ENCODE assay signal across 15 cellular contexts in genomic region chr6:186221-186965, GRCh38.
A peak's percentile ranks its signal among the peaks of the same experiment; 100 is the strongest.
DNase-seq lines count a peak whose midpoint lies in the region; ATAC-seq and TF ChIP-seq lines count a peak whose summit lies in the region.
"Had no signal": no experiment of that assay in that cellular context is flagged by ENCODE, and none has a peak within 500 bp of the region (broad histone marks: within the 10 kb centered on the region; RNA-seq: fewer than 3 reads in every experiment).

No MANE protein-coding gene starts in this region.

- 68% methylated on average over 8 of the region's 14 CpGs; no CpG with 5 or more reads in 1 of the 2 experiments for WGBS in IMR-90 (ENCODE audit: extremely low coverage in 2 of 2, insufficient read length in 1 of 2), 2 experiments
- WGBS in lung, 2 donors = 70 to 77% methylated on average over 14 of the region's 14 CpGs
- WGBS in mammary epithelial cell (ENCODE audit: low coverage, missing lambda C conversion rate) = 51% methylated on average over 13 of the region's 14 CpGs

- in situ Hi-C loops in IMR-90 (cut with MboI; ENCODE audit: low sequenced_read_pairs) = no loop called here
- in situ Hi-C loops in mammary epithelial cell (cut with MboI; ENCODE audit: low sequenced_read_pairs in 2 of 2) = no loop called here

- H3K4me1 ChIP-seq in IMR-90 (ENCODE audit: control insufficient read depth, insufficient read depth, low read length) (peaks cover 3% of the 10 kb centered on the region; the same call in 1 of the 2 replicates), lung (ENCODE audit: control insufficient read depth in 2 of 2, insufficient read depth in 2 of 2, low read length in 2 of 2) (no peaks in the 10 kb centered on the region), mammary epithelial cell (ENCODE audit: insufficient read depth, low read length) (no peaks in the 10 kb centered on the region)

- H3K27ac ChIP-seq in IMR-90 (ENCODE audit: insufficient read depth, low read length) (no peak overlapping the region), lung (ENCODE audit: low read depth in 1 of 2, low read length in 1 of 2) (peak overlapping the region in 1 of 2 donors; percentile 29), mammary epithelial cell (ENCODE audit: insufficient read depth, low read depth, low read length) (no peak overlapping the region)
- H3K27ac ChIP-seq: SK-N-MC had no signal

- TF ChIP-seq CTCF in IMR-90 (conservative IDR thresholded peaks at IDR 0.05; ENCODE audit: low read depth, low read length) (no peak), lung (IDR thresholded peaks at IDR 0.05; ENCODE audit: control extremely low read depth, extremely low read depth) (no peak), type B pancreatic cell (conservative IDR thresholded peaks at IDR 0.05) (no peak), mammary epithelial cell (conservative IDR thresholded peaks at IDR 0.05 in 1 of 2, IDR thresholded peaks at IDR 0.05 in 1 of 2; ENCODE audit: extremely low read depth in 1 of 2, insufficient read depth in 1 of 2, low read depth in 1 of 2, low read length in 2 of 2) (no peak)

- H2AFZ ChIP-seq in IMR-90 (replicated peaks; ENCODE audit: low read length, poor library complexity) = peak overlapping the region; percentile 61
- H2AFZ ChIP-seq in mammary epithelial cell (ENCODE audit: low read depth, low read length) = no peak overlapping the region

- no peaks in the 10 kb centered on the region for H3K9me3 Mint-ChIP-seq in type B pancreatic cell
- H3K9me3 Mint-ChIP-seq: activated CD4-positive, alpha-beta memory T cell treated with anti-CD3 and anti-CD28 coated beads for 36 hours; CD8-positive, alpha-beta T cell had no signal

- no peak overlapping the region for H3K23ac ChIP-seq in IMR-90 (ENCODE audit: low read depth, low read length)

- intact Hi-C loops in IMR-90 (cut with micrococcal nuclease) (loop anchor here (5.0 kb wide), 5 partner anchors 371 to 1251 kb away; no protein-coding TSS in a partner anchor), mammary epithelial cell (cut with micrococcal nuclease) (loop anchor here (5.0 kb wide), 3 partner anchors 221 to 1196 kb away; no protein-coding TSS in a partner anchor)

- peak overlapping the region; percentile 5 for H3K27ac Mint-ChIP-seq in type B pancreatic cell
- H3K27ac Mint-ChIP-seq: activated CD4-positive, alpha-beta memory T cell treated with anti-CD3 and anti-CD28 coated beads for 36 hours; CD8-positive, alpha-beta T cell had no signal

- no peak overlapping the region for H3K4me3 Mint-ChIP-seq in type B pancreatic cell
- H3K4me3 Mint-ChIP-seq: activated CD4-positive, alpha-beta memory T cell treated with anti-CD3 and anti-CD28 coated beads for 36 hours; CD8-positive, alpha-beta T cell had no signal

- dilution Hi-C loops in IMR-90 (cut with HindIII; ENCODE audit: low sequenced_read_pairs, unreplicated experiment) (no loop called here), mammary epithelial cell (cut with HindIII; ENCODE audit: low sequenced_read_pairs) (no loop called here)

- H3K36me3 ChIP-seq in IMR-90 (ENCODE audit: control insufficient read depth, insufficient read depth, low read length) (no peaks in the 10 kb centered on the region), lung (ENCODE audit: control insufficient read depth in 2 of 2, insufficient read depth in 2 of 2, low read length in 2 of 2) (no peaks in the 10 kb centered on the region), mammary epithelial cell (ENCODE audit: insufficient read depth, low read length) (no peaks in the 10 kb centered on the region)

- H4K20me1 ChIP-seq in IMR-90 (ENCODE audit: insufficient read depth, low read length) (no peaks in the 10 kb centered on the region), mammary epithelial cell (ENCODE audit: insufficient read depth, low read length) (no peaks in the 10 kb centered on the region)

- POLR2A ChIA-PET in IMR-90 (lab: Charles Lee; ENCODE audit: unreplicated experiment) = no interaction called here

- H3K9me3 ChIP-seq in IMR-90 (ENCODE audit: control insufficient read depth, insufficient read depth, low read length) (no peaks in the 10 kb centered on the region), lung (ENCODE audit: control insufficient read depth in 2 of 2, insufficient read depth in 1 of 2, low read length in 1 of 2) (no peaks in the 10 kb centered on the region), mammary epithelial cell (replicated peaks; ENCODE audit: insufficient read depth, low read length) (peaks cover under 1% of the 10 kb centered on the region)

- H3K27me3 ChIP-seq in IMR-90 (ENCODE audit: control insufficient read depth, insufficient read depth, low read length) = peaks cover 10% of the 10 kb centered on the region; the same call in 1 of the 2 replicates
- no peaks in the 10 kb centered on the region for H3K27me3 ChIP-seq in lung (ENCODE audit: control insufficient read depth, insufficient read depth)
- H3K27me3 ChIP-seq in mammary epithelial cell (ENCODE audit: insufficient read depth, low read length) = no peaks in the 10 kb centered on the region

- no peak overlapping the region for H3K56ac ChIP-seq in IMR-90 (ENCODE audit: extremely low read depth, insufficient read depth, low read length)

- H2BK15ac ChIP-seq in IMR-90 (ENCODE audit: low read depth, low read length) = no peak overlapping the region

- no peaks in the 10 kb centered on the region for H3K27me3 Mint-ChIP-seq in type B pancreatic cell

- no peak overlapping the region for H4K5ac ChIP-seq in IMR-90 (ENCODE audit: low read depth, low read length)

- CTCF ChIA-PET in IMR-90 (lab: Yijun Ruan, JAX) (no interaction called here), mammary epithelial cell (lab: Charles Lee; ENCODE audit: low non-redundant PET) (no interaction called here)

- H3K9me1 ChIP-seq in IMR-90 (ENCODE audit: insufficient read depth, low read length) = no peaks in the 10 kb centered on the region

- TF ChIP-seq POLR2A in IMR-90 (IDR thresholded peaks at IDR 0.05; ENCODE audit: low read depth, low read length) = no peak

- H3K4me3 ChIP-seq in IMR-90 (ENCODE audit: insufficient read depth, low read depth, low read length) (no peak overlapping the region), lung (no peak overlapping the region), mammary epithelial cell (replicated peaks in 1 of 3; ENCODE audit: insufficient read depth in 1 of 3, low read depth in 2 of 3, low read length in 3 of 3) (no peak overlapping the region)
- H3K4me3 ChIP-seq: SK-N-MC had no signal

- H2BK120ac ChIP-seq in IMR-90 (ENCODE audit: low read depth, low read length) = no peak overlapping the region

- DNase-seq in IMR-90 (peak; percentile 39), amniotic epithelial cell (ENCODE audit: low read depth) (peak; percentile 39), lung (ENCODE audit: low spot score) (no peak), type B pancreatic cell (ENCODE audit: extremely low spot score, unreplicated experiment) (no peak), mammary epithelial cell (no peak), HUDEP-2 (lab: John Stamatoyannopoulos, UW; ENCODE audit: unreplicated experiment in 76 of 76) (no peak), SW480 (ENCODE audit: low spot score) (no peak)
- DNase-seq: activated CD4-positive, alpha-beta memory T cell treated with anti-CD3 and anti-CD28 coated beads for 36 hours; amniotic stem cell; cortex of kidney; NCI-H1436 treated with DMSO at 0.1 percent for 48 hours; NCI-H446; stimulated activated naive CD4-positive, alpha-beta T cell treated with Interleukin-2 at 50 U/mL for 16 hours had no signal

- no peak overlapping the region for H3K18ac ChIP-seq in IMR-90 (ENCODE audit: low read depth, low read length)

- BruUV-seq in IMR-90 (replicated peaks; lab: Mats Ljungman, UMichigan) (no TSS peak), mammary epithelial cell (replicated peaks; lab: Mats Ljungman, UMichigan) (no TSS peak)

- H2AK9ac ChIP-seq in IMR-90 (replicated peaks; ENCODE audit: low read depth, low read length, poor library complexity) = no peak overlapping the region

- no peak for TF ChIP-seq RAD21 in IMR-90 (IDR thresholded peaks at IDR 0.05; ENCODE audit: low read length)

- no peak overlapping the region for H2BK5ac ChIP-seq in IMR-90 (ENCODE audit: low read depth, low read length, poor library complexity, severe bottlenecking)

- no peaks in the 10 kb centered on the region for H3K79me2 ChIP-seq in mammary epithelial cell (ENCODE audit: insufficient read depth, low read length)

- ATAC-seq in IMR-90 (ENCODE audit: low read depth) = peak; percentile 78
- peak; percentile 70 for ATAC-seq in lung (ENCODE audit: insufficient read depth, low FRiP score)
- ATAC-seq: CD8-positive, alpha-beta T cell had no signal

- no peak overlapping the region for H2AK5ac ChIP-seq in IMR-90 (ENCODE audit: low read depth, low read length)

- H3K4me1 Mint-ChIP-seq in type B pancreatic cell (ENCODE audit: unreplicated experiment) = peaks cover 25% of the 10 kb centered on the region

- H4K91ac ChIP-seq in IMR-90 (ENCODE audit: insufficient read depth, low read depth, low read length) = no peak overlapping the region

- H3K4ac ChIP-seq in IMR-90 (ENCODE audit: low read depth, low read length) = no peak overlapping the region

- no peak overlapping the region for H3K14ac ChIP-seq in IMR-90 (replicated peaks; ENCODE audit: low read depth, low read length)

- H3K79me1 ChIP-seq in IMR-90 (ENCODE audit: low read depth in 1 of 2, low read length in 2 of 2) = no peaks in the 10 kb centered on the region

- H3K9ac ChIP-seq in IMR-90 (ENCODE audit: low read depth, low read length) (no peak overlapping the region), mammary epithelial cell (ENCODE audit: insufficient read depth, low read length) (no peak overlapping the region)

- H2BK20ac ChIP-seq in IMR-90 (ENCODE audit: low read depth, low read length) = no peak overlapping the region

- H3K4me2 ChIP-seq in IMR-90 (ENCODE audit: low read depth, low read length) (no peak overlapping the region), mammary epithelial cell (ENCODE audit: insufficient read depth, low read depth, low read length) (no peak overlapping the region)

- H4K8ac ChIP-seq in IMR-90 (ENCODE audit: low read depth in 2 of 2, low read length in 2 of 2) = no peak overlapping the region

- no peaks in the 10 kb centered on the region for H3K36me3 Mint-ChIP-seq in type B pancreatic cell
- H3K36me3 Mint-ChIP-seq: activated CD4-positive, alpha-beta memory T cell treated with anti-CD3 and anti-CD28 coated beads for 36 hours; CD8-positive, alpha-beta T cell had no signal

TF ChIP-seq in IMR-90, 13 proteins besides CTCF, POLR2A, EP300 and RAD21 (continues in another document):
- TF ChIP-seq CHD1 (IDR thresholded peaks at IDR 0.05; ENCODE audit: low read depth, low read length) (no peak), RFX5 (IDR thresholded peaks at IDR 0.05; ENCODE audit: low read depth, low read length) (no peak), SMC3 (IDR thresholded peaks at IDR 0.05; ENCODE audit: low read depth, low read length) (no peak)

Comparison
In these comparisons a context has a peak if more than half of its experiments do, and no peak if none do; other contexts are left out.
1. DNase-seq: peak in IMR-90 (single experiment) and amniotic epithelial cell (single experiment); none in lung (single experiment), type B pancreatic cell (single experiment), mammary epithelial cell (single experiment), HUDEP-2 (0 of 76) and SW480 (single experiment).